9 cellular contexts compared by ENCODE assay signal in genomic region chr9:127562841-127563523, GRCh38. TPM values are rescaled to one million over a fixed set of nuclear protein-coding genes. Genes with fewer than 3 reads are reported as not detected.
A peak's percentile ranks its signal among the peaks of the same experiment; 100 is the strongest.
DNase-seq lines count a peak whose midpoint lies in the region; ATAC-seq, FAIRE-seq and TF ChIP-seq lines count a peak whose summit lies in the region.
"Had no signal": no experiment of that assay in that cellular context is flagged by ENCODE, and none has a peak within 500 bp of the region (broad histone marks: within the 10 kb centered on the region; RNA-seq: fewer than 3 reads in every experiment).

No MANE protein-coding gene starts in this region.

- no peaks in the 10 kb centered on the region for H3K36me3 ChIP-seq in A673 (ENCODE audit: insufficient read depth, low read length, poor library complexity, severe bottlenecking)
- H3K36me3 ChIP-seq in NT2/D1 (ENCODE audit: insufficient read depth, insufficient read length, low read length): peaks cover 74% of the 10 kb centered on the region
- peaks cover 21% of the 10 kb centered on the region for H3K36me3 ChIP-seq in muscle layer of colon (ENCODE audit: insufficient read depth, low read length)

- H3K9ac ChIP-seq in NT2/D1 (ENCODE audit: insufficient read length, low read depth) (peak overlapping the region; percentile 57), muscle layer of colon (ENCODE audit: low read length) (no peak overlapping the region)
- H3K9ac ChIP-seq: BLaER1 had no signal

- FAIRE-seq in endometrium (lab: Jason Lieb, UNC): peak; percentile 50

- H3K4me1 ChIP-seq in A673 (ENCODE audit: insufficient read depth, low read length, poor library complexity, severe bottlenecking) (peaks cover 45% of the 10 kb centered on the region), NT2/D1 (ENCODE audit: insufficient read depth, insufficient read length) (peaks cover 42% of the 10 kb centered on the region), muscle layer of colon (ENCODE audit: insufficient read depth, low read length) (peaks cover 63% of the 10 kb centered on the region)

- no peak for ATAC-seq in GM19324 (IDR thresholded peaks at IDR 0.05; ENCODE audit: low FRiP score, unreplicated experiment)

- H3K27me3 ChIP-seq in A673 (replicated peaks; ENCODE audit: insufficient read depth, low read depth, low read length, poor library complexity) (no peaks in the 10 kb centered on the region), NT2/D1 (ENCODE audit: insufficient read depth, insufficient read length) (no peaks in the 10 kb centered on the region), muscle layer of colon (ENCODE audit: control insufficient read depth in 1 of 2, insufficient read depth in 2 of 2, low read length in 2 of 2) (no peaks in the 10 kb centered on the region)
- H3K27me3 ChIP-seq: BLaER1 had no signal

- CTCF ChIA-PET in A673 (lab: Charles Lee): interaction anchor here (0.6 kb wide), 1 partner anchor 64 kb away, joined by 3 read pairs; no protein-coding TSS in a partner anchor

- no peak overlapping the region for H3K4me3 ChIP-seq in A673 (ENCODE audit: low read depth, low read length, poor library complexity, severe bottlenecking)
- H3K4me3 ChIP-seq in NT2/D1 (ENCODE audit: insufficient read length, low read depth): no peak overlapping the region
- peak overlapping the region in 1 of 2 donors; percentile 8 for H3K4me3 ChIP-seq in muscle layer of colon (ENCODE audit: low read depth in 1 of 2, low read length in 2 of 2)
- H3K4me3 ChIP-seq: BLaER1 had no signal

- peak overlapping the region; percentile 27 for H3K27ac ChIP-seq in A673 (ENCODE audit: low read depth, low read length, poor library complexity, severe bottlenecking)
- H3K27ac ChIP-seq in muscle layer of colon (ENCODE audit: low read depth, low read length): peak overlapping the region; percentile 40
- H3K27ac ChIP-seq: BLaER1 had no signal

- H3K9me3 ChIP-seq in A673 (ENCODE audit: low read depth, low read length, poor library complexity, severe bottlenecking) (no peaks in the 10 kb centered on the region), NT2/D1 (ENCODE audit: insufficient read depth, low read length) (no peaks in the 10 kb centered on the region), muscle layer of colon (ENCODE audit: low read length) (no peaks in the 10 kb centered on the region)
- H3K9me3 ChIP-seq: BLaER1 had no signal

- POLR2A ChIA-PET in A673 (lab: Charles Lee; ENCODE audit: low non-redundant PET): no interaction called here

- DNase-seq in A673 (ENCODE audit: low spot score) (no peak), NT2/D1 (ENCODE audit: low read depth, low spot score) (no peak), AG08396 (ENCODE audit: low spot score) (no peak), NCI-H128 (lab: John Stamatoyannopoulos, UW; ENCODE audit: unreplicated experiment) (no peak)
- no peak for DNase-seq in activated effector memory CD4-positive, alpha-beta T cell treated with Interleukin-2 at 50 U/mL for 16 hours

- TF ChIP-seq CTCF in A673 (conservative IDR thresholded peaks at IDR 0.05; ENCODE audit: low read depth, low read length): no peak

- no TSS peak for BruUV-seq in A673 (replicated peaks; lab: Mats Ljungman, UMichigan)

- intact Hi-C loops in A673 (cut with micrococcal nuclease; ENCODE audit: unreplicated experiment): no loop called here

RNA-seq across cellular contexts. Expression of gene STXBP1, which starts 49.1 kb away (rescaled TPM):
- total RNA-seq in A673 (2021): 10.9 and 12.6 TPM in 2 replicates
